ENCODE assay signal across 18 cellular contexts in genomic region chr10:86294346-86295265, GRCh38.
DNase-seq lines count a peak whose midpoint lies in the region; ATAC-seq, FAIRE-seq and TF ChIP-seq lines count a peak whose summit lies in the region.
"Had no signal": no experiment of that assay in that cellular context is flagged by ENCODE, and none has a peak within 500 bp of the region (broad histone marks: within the 10 kb centered on the region; RNA-seq: fewer than 3 reads in every experiment).

No MANE protein-coding gene starts in this region.

- H3K27ac ChIP-seq in right atrium auricular region: no peak overlapping the region
- no peak overlapping the region for H3K27ac ChIP-seq in H1 (ENCODE audit: low read depth, low read length)
- H3K27ac ChIP-seq in trophoblast cell (ENCODE audit: low read depth, low read length): no peak overlapping the region
- H3K27ac ChIP-seq in vagina: no peak overlapping the region
- H3K27ac ChIP-seq: C4-2B, PC-9 had no signal

- 90% methylated on average over 16 of the region's 16 CpGs; no CpG with 5 or more reads in 1 of the 2 experiments for WGBS in H1 (ENCODE audit: extremely low coverage in 1 of 2, insufficient coverage in 1 of 2, insufficient read length in 1 of 2, insufficient replicate concordance in 2 of 2, low coverage in 1 of 2, low lambda C conversion rate in 2 of 2, missing lambda C conversion rate in 1 of 2), 2 experiments
- WGBS in trophoblast cell (ENCODE audit: extremely low coverage, insufficient coverage, insufficient read length): no CpG with 5 or more reads among the region's 16 CpGs

- H4K20me1 ChIP-seq in H1 (replicated peaks in 1 of 2; ENCODE audit: control insufficient read depth in 1 of 2, insufficient read depth in 2 of 2, low read length in 2 of 2): no peaks in the 10 kb centered on the region

- TF ChIP-seq CTCF in right atrium auricular region (IDR thresholded peaks at IDR 0.05) (no peak), H1 (IDR thresholded peaks at IDR 0.05; ENCODE audit: control extremely low read depth in 1 of 3, insufficient read depth in 1 of 3, low read depth in 1 of 3, low read length in 3 of 3) (no peak), vagina (IDR thresholded peaks at IDR 0.05) (no peak)

- DNase-seq in right atrium auricular region (ENCODE audit: low spot score) (peak; percentile 26), Right ventricle myocardium inferior (ENCODE audit: missing footprints) (no peak), H1 (ENCODE audit: low read depth in 1 of 2, low spot score in 2 of 2) (peak in 1 of 2 experiments; percentile 41), trophoblast cell (no peak), vagina (ENCODE audit: extremely low spot score in 2 of 2) (peak; percentile 72 to 74), NCI-H187 treated with DMSO at 0.1 percent for 48 hours (lab: John Stamatoyannopoulos, UW) (no peak), DMS153 (lab: John Stamatoyannopoulos, UW) (no peak)
- no peak for DNase-seq in activated T-cell treated with anti-CD3 and anti-CD28 coated beads, Interleukin-2, amount 50 U/mL, for 4 hours
- DNase-seq: GOT3, HFFc6, KBM-7, NCI-H1436, NCI-H2081, NCI-H510A, NCI-H82, PC-9 had no signal

- TF ChIP-seq RAD21 in H1 (IDR thresholded peaks at IDR 0.05 in 1 of 2, conservative IDR thresholded peaks at IDR 0.05 in 1 of 2; ENCODE audit: low read depth in 2 of 2, low read length in 2 of 2): no peak

- H3K4me2 ChIP-seq in H1 (ENCODE audit: insufficient read depth in 1 of 2, low read depth in 2 of 2, low read length in 2 of 2) (no peak overlapping the region), trophoblast cell (ENCODE audit: low read length) (no peak overlapping the region)
- H3K4me2 ChIP-seq: PC-9 had no signal

- H2BK120ac ChIP-seq in H1 (replicated peaks; ENCODE audit: low read depth, low read length) (no peak overlapping the region), trophoblast cell (ENCODE audit: insufficient read depth, low read length, poor library complexity) (no peak overlapping the region)

- POLR2A ChIA-PET in H1 (lab: Charles Lee; ENCODE audit: partially characterized antibody): interaction anchor here (1.1 to 1.7 kb wide), 2 partner anchors 24 to 94 kb away, joined by 3 read pairs; no protein-coding TSS in a partner anchor

- H3K14ac ChIP-seq in H1 (ENCODE audit: insufficient read length): no peak overlapping the region
- H3K14ac ChIP-seq in trophoblast cell (ENCODE audit: low read length): no peak overlapping the region

- H2AFZ ChIP-seq in H1 (ENCODE audit: low read length) (no peak overlapping the region), trophoblast cell (ENCODE audit: insufficient read depth, low read length, poor library complexity) (no peak overlapping the region)
- H2AFZ ChIP-seq: PC-9 had no signal

- H3K9ac ChIP-seq in H1 (replicated peaks in 1 of 4; ENCODE audit: extremely low read depth in 1 of 4, low read depth in 3 of 4, low read length in 3 of 4): no peak overlapping the region
- no peak overlapping the region for H3K9ac ChIP-seq in trophoblast cell (ENCODE audit: low read length)

- peak overlapping the region; percentile 75; the same call in 1 of the 2 replicates for H2AK5ac ChIP-seq in H1 (ENCODE audit: low read depth, low read length)
- H2AK5ac ChIP-seq in trophoblast cell (ENCODE audit: low read length): no peak overlapping the region

- H3K36me3 Mint-ChIP-seq in activated T-cell treated with anti-CD3 and anti-CD28 coated beads, Interleukin-2, amount 50 U/mL, for 4 hours (ENCODE audit: insufficient read depth): no peaks in the 10 kb centered on the region

- no peak overlapping the region for H3K4me3 ChIP-seq in right atrium auricular region
- H3K4me3 ChIP-seq in H1 (ENCODE audit: extremely low read depth in 1 of 4, insufficient read depth in 2 of 4, low read depth in 3 of 4, low read length in 4 of 4): no peak overlapping the region
- H3K4me3 ChIP-seq in trophoblast cell (ENCODE audit: low read depth, low read length): peak overlapping the region; percentile 33
- H3K4me3 ChIP-seq in vagina: no peak overlapping the region
- H3K4me3 ChIP-seq: PC-9 had no signal

- no peak for ATAC-seq in Right ventricle myocardium inferior
- no peak for ATAC-seq in activated T-cell treated with anti-CD3 and anti-CD28 coated beads, Interleukin-2, amount 50 U/mL, for 4 hours

- H3K4me3 Mint-ChIP-seq in activated T-cell treated with anti-CD3 and anti-CD28 coated beads, Interleukin-2, amount 50 U/mL, for 4 hours: no peak overlapping the region
- H3K4me3 Mint-ChIP-seq: HFFc6 had no signal

- H3K18ac ChIP-seq in H1 (ENCODE audit: extremely low read depth, low read length): peak overlapping the region; percentile 38; the same call in 1 of the 2 replicates
- H3K18ac ChIP-seq in trophoblast cell (ENCODE audit: low read length): no peak overlapping the region

- CTCF ChIA-PET in H1 (lab: Charles Lee; ENCODE audit: partially characterized antibody): interaction anchor here (0.6 to 10.5 kb wide), 13 partner anchors 10 to 299 kb away, joined by 3 to 137 read pairs (median 4); no protein-coding TSS in a partner anchor

- no peak overlapping the region for H2BK15ac ChIP-seq in H1 (ENCODE audit: low read length)

- peaks cover 5% of the 10 kb centered on the region for H3K27me3 Mint-ChIP-seq in activated T-cell treated with anti-CD3 and anti-CD28 coated beads, Interleukin-2, amount 50 U/mL, for 4 hours (ENCODE audit: low read depth)

- no peaks in the 10 kb centered on the region for H3K9me3 ChIP-seq in right atrium auricular region
- no peaks in the 10 kb centered on the region for H3K9me3 ChIP-seq in H1 (ENCODE audit: insufficient read depth in 2 of 2, low read depth in 1 of 2, low read length in 1 of 2)
- H3K9me3 ChIP-seq in trophoblast cell (ENCODE audit: insufficient read depth, low read depth, low read length): no peaks in the 10 kb centered on the region
- H3K9me3 ChIP-seq in vagina: no peaks in the 10 kb centered on the region

- H2BK5ac ChIP-seq in H1 (ENCODE audit: low read depth, low read length) (peak overlapping the region; percentile 16; the same call in 1 of the 2 replicates), trophoblast cell (ENCODE audit: low read depth, low read length, poor library complexity) (no peak overlapping the region)

- TF ChIP-seq POLR2A in H1 (IDR thresholded peaks at IDR 0.05; ENCODE audit: control extremely low read depth in 1 of 2, low read depth in 2 of 2, low read length in 2 of 2) (no peak), vagina (IDR thresholded peaks at IDR 0.05) (no peak)

- TF ChIP-seq EP300 in H1 (IDR thresholded peaks at IDR 0.05; ENCODE audit: borderline replicate concordance in 1 of 2, low read depth in 2 of 2, low read length in 2 of 2): no peak

- no peaks in the 10 kb centered on the region for H3K36me3 ChIP-seq in right atrium auricular region
- H3K36me3 ChIP-seq in H1 (ENCODE audit: control insufficient read depth in 2 of 4, insufficient read depth in 4 of 4, low read length in 3 of 4): no peaks in the 10 kb centered on the region
- H3K36me3 ChIP-seq in trophoblast cell (ENCODE audit: control insufficient read depth in 1 of 2, insufficient read depth in 2 of 2, low read length in 2 of 2): no peaks in the 10 kb centered on the region
- H3K36me3 ChIP-seq in vagina: no peaks in the 10 kb centered on the region

- H3K4me1 Mint-ChIP-seq in activated T-cell treated with anti-CD3 and anti-CD28 coated beads, Interleukin-2, amount 50 U/mL, for 4 hours (ENCODE audit: low read depth): no peaks in the 10 kb centered on the region

- H3K23me2 ChIP-seq in H1 (ENCODE audit: low read depth, low read length): peaks cover 3% of the 10 kb centered on the region; the same call in 1 of the 2 replicates

- H3K79me2 ChIP-seq in H1 (ENCODE audit: control insufficient read depth in 1 of 2, insufficient read depth in 2 of 2, low read length in 2 of 2) (no peaks in the 10 kb centered on the region), trophoblast cell (ENCODE audit: control insufficient read depth, insufficient read depth, low read length, poor library complexity) (no peaks in the 10 kb centered on the region)

- H3K4ac ChIP-seq in H1 (replicated peaks; ENCODE audit: insufficient read length, low read depth, low read length) (peak overlapping the region; percentile 27), trophoblast cell (ENCODE audit: low read depth, low read length) (no peak overlapping the region)

- H3K23ac ChIP-seq in H1 (ENCODE audit: insufficient read length) (no peak overlapping the region), trophoblast cell (ENCODE audit: low read length) (no peak overlapping the region)

- H3K27me3 ChIP-seq in right atrium auricular region (no peaks in the 10 kb centered on the region), H1 (replicated peaks in 1 of 4; ENCODE audit: control insufficient read depth in 3 of 4, extremely low read depth in 1 of 4, insufficient read depth in 3 of 4, low read length in 3 of 4) (peaks cover 0 to 4% (median 2%) of the 10 kb centered on the region in 4 experiments; a peak in 3 of 7 replicates), trophoblast cell (ENCODE audit: insufficient read depth, low read length) (no peaks in the 10 kb centered on the region), vagina (no peaks in the 10 kb centered on the region)

- H4K8ac ChIP-seq in H1 (ENCODE audit: extremely low read depth, insufficient read depth, low read length) (no peak overlapping the region), trophoblast cell (ENCODE audit: low read depth, low read length) (no peak overlapping the region)

- H3K4me1 ChIP-seq in right atrium auricular region (no peaks in the 10 kb centered on the region), H1 (replicated peaks in 1 of 4; ENCODE audit: control insufficient read depth in 3 of 4, insufficient read depth in 4 of 4, low read length in 3 of 4) (peaks cover 0 to 24% (median 15%) of the 10 kb centered on the region in 4 experiments; a peak in 6 of 7 replicates), trophoblast cell (ENCODE audit: control insufficient read depth in 1 of 2, insufficient read depth in 2 of 2, low read length in 2 of 2) (no peaks in the 10 kb centered on the region), vagina (no peaks in the 10 kb centered on the region)

- H4K91ac ChIP-seq in H1 (replicated peaks; ENCODE audit: insufficient read length, low read length) (peak overlapping the region; percentile 22), trophoblast cell (ENCODE audit: low read depth, low read length) (no peak overlapping the region)

- H4K12ac ChIP-seq in trophoblast cell (ENCODE audit: low read depth, low read length): no peak overlapping the region

- peak overlapping the region; percentile 95 for H2BK20ac ChIP-seq in H1 (ENCODE audit: low read length)

- H2BK12ac ChIP-seq in H1 (ENCODE audit: low read depth, low read length) (peak overlapping the region; percentile 87), trophoblast cell (ENCODE audit: low read length) (no peak overlapping the region)

- no peaks in the 10 kb centered on the region for H3K9me3 Mint-ChIP-seq in activated T-cell treated with anti-CD3 and anti-CD28 coated beads, Interleukin-2, amount 50 U/mL, for 4 hours
- H3K9me3 Mint-ChIP-seq: HFFc6 had no signal

- H4K5ac ChIP-seq in H1 (ENCODE audit: insufficient read length, low read depth, low read length): no peak overlapping the region

- H3K56ac ChIP-seq in H1 (replicated peaks; ENCODE audit: insufficient read length, low read depth, low read length): no peak overlapping the region

- H3K79me1 ChIP-seq in H1 (ENCODE audit: low read depth, low read length) (no peaks in the 10 kb centered on the region), trophoblast cell (ENCODE audit: low read length) (no peaks in the 10 kb centered on the region)

- no peak for FAIRE-seq in H1 (lab: Jason Lieb, UNC)
- FAIRE-seq: GM12892 had no signal

- intact Hi-C loops in Right ventricle myocardium inferior (cut with DNase I) (no loop called here), vagina (cut with DNase I) (no loop called here)

Comparison
In these comparisons a context has a peak if more than half of its experiments do, and no peak if none do; other contexts are left out.
1. DNase-seq: peak in right atrium auricular region (single experiment) and vagina (2 of 2); none in Right ventricle myocardium inferior (single experiment), trophoblast cell (0 of 2), activated T-cell treated with anti-CD3 and anti-CD28 coated beads, Interleukin-2, amount 50 U/mL, for 4 hours (single experiment), NCI-H187 treated with DMSO at 0.1 percent for 48 hours (single experiment) and DMS153 (single experiment).